Comparison of ENCODE assay signal across 22 cellular contexts in the genomic region with DNA sequence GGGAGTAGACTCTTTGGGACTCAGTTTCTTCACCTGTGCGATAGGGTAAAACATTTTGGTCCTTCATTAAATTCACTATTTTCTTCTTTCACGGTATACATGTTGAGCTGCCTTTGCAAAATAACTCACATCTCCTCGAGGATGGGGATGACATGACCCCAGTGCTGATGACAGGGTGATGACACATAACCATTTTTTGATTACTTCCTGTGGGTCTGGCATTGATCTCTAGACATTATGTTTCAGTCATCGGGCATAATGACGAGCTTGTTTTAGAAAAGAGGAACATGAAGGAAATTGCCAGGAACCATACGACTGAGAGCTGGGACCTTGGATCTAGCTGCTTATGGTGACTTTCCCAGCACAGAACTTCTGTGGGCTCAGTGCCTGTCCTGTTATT. TPM values are rescaled to one million over a fixed set of nuclear protein-coding genes. Genes with fewer than 3 reads are reported as not detected.
A peak's percentile ranks its signal among the peaks of the same experiment; 100 is the strongest.
DNase-seq lines count a peak whose midpoint lies in the region; ATAC-seq and TF ChIP-seq lines count a peak whose summit lies in the region.
"Had no signal": no experiment of that assay in that cellular context is flagged by ENCODE, and none has a peak within 500 bp of the region (broad histone marks: within the 10 kb centered on the region; RNA-seq: fewer than 3 reads in every experiment).

No MANE protein-coding gene starts in this region.

- H3K9me3 ChIP-seq in Peyer's patch, result no peaks in the 10 kb centered on the region
- H3K9me3 ChIP-seq: pancreas had no signal

- H3K36me3 ChIP-seq in Peyer's patch, result no peaks in the 10 kb centered on the region
- H3K36me3 ChIP-seq: pancreas had no signal

- H3K4me3 ChIP-seq in Peyer's patch, result no peak overlapping the region
- H3K4me3 ChIP-seq: GM12878, hepatocyte, pancreas had no signal

- no peak for TF ChIP-seq POLR2A in Peyer's patch (IDR thresholded peaks at IDR 0.05)

- peaks cover 4% of the 10 kb centered on the region for H3K4me1 Mint-ChIP-seq in activated T-helper 17 cell treated with anti-CD3 and anti-CD28 coated beads, Interleukin-2, amount 50 U/mL, for 72 hours
- H3K4me1 Mint-ChIP-seq in osteocyte (ENCODE audit: unreplicated experiment), result peaks cover 91% of the 10 kb centered on the region
- H3K4me1 Mint-ChIP-seq: CD4-positive, CD25-positive, alpha-beta regulatory T cell had no signal

- DNase-seq in Daoy (ENCODE audit: low read depth) (peak; percentile 69), LHCN-M2 (ENCODE audit: low read depth) (peak; percentile 62), osteocyte (ENCODE audit: extremely low spot score, unreplicated experiment) (no peak), Peyer's patch (no peak), iPS-NIHi7 (ENCODE audit: extremely low spot score) (no peak), mucosa of gallbladder (ENCODE audit: low spot score) (no peak)
- no peak for DNase-seq in activated T-cell treated with anti-CD3 and anti-CD28 coated beads, Interleukin-2, amount 50 U/mL, for 1 hour
- DNase-seq: activated CD4-positive, alpha-beta T cell treated with anti-CD3 and anti-CD28 coated beads for 48 hours; activated T-cell treated with anti-CD3 and anti-CD28 coated beads, Interleukin-2, amount 50 U/mL, for 24 hours; CD4-positive, CD25-positive, alpha-beta regulatory T cell; KG1; left colon; NCI-H1694; NCI-H510A treated with DMSO at 0.1 percent for 48 hours; small intestine; stimulated activated naive CD8-positive, alpha-beta T cell treated with anti-CD3 and anti-CD28 coated beads, Interleukin-15, amount 100 ng/mL, for 72 hours; T-helper 2 cell had no signal

- H3K27ac Mint-ChIP-seq in activated T-helper 17 cell treated with anti-CD3 and anti-CD28 coated beads, Interleukin-2, amount 50 U/mL, for 72 hours, result peak overlapping the region; percentile 56
- peak overlapping the region; percentile 83 for H3K27ac Mint-ChIP-seq in osteocyte (ENCODE audit: unreplicated experiment)
- H3K27ac Mint-ChIP-seq: activated T-cell treated with anti-CD3 and anti-CD28 coated beads, Interleukin-2, amount 50 U/mL, for 24 hours; CD4-positive, CD25-positive, alpha-beta regulatory T cell had no signal

- ATAC-seq in activated T-helper 17 cell treated with anti-CD3 and anti-CD28 coated beads, Interleukin-2, amount 50 U/mL, for 72 hours (replicated peaks), result peak; percentile 81
- ATAC-seq: GM12878; left colon; pancreas; stimulated activated naive CD8-positive, alpha-beta T cell treated with anti-CD3 and anti-CD28 coated beads, Interleukin-15, amount 100 ng/mL, for 72 hours had no signal

- H3K36me3 Mint-ChIP-seq in activated T-helper 17 cell treated with anti-CD3 and anti-CD28 coated beads, Interleukin-2, amount 50 U/mL, for 72 hours (ENCODE audit: low read depth), result no peaks in the 10 kb centered on the region
- H3K36me3 Mint-ChIP-seq in osteocyte (ENCODE audit: unreplicated experiment), result peaks cover 31% of the 10 kb centered on the region
- H3K36me3 Mint-ChIP-seq: CD4-positive, CD25-positive, alpha-beta regulatory T cell had no signal

- H3K4me3 Mint-ChIP-seq in activated T-helper 17 cell treated with anti-CD3 and anti-CD28 coated beads, Interleukin-2, amount 50 U/mL, for 72 hours, result no peak overlapping the region
- H3K4me3 Mint-ChIP-seq in osteocyte (ENCODE audit: unreplicated experiment), result peak overlapping the region; percentile 34
- H3K4me3 Mint-ChIP-seq: activated T-cell treated with anti-CD3 and anti-CD28 coated beads, Interleukin-2, amount 50 U/mL, for 24 hours; CD4-positive, CD25-positive, alpha-beta regulatory T cell; stimulated activated naive CD8-positive, alpha-beta T cell treated with anti-CD3 and anti-CD28 coated beads, Interleukin-15, amount 100 ng/mL, for 72 hours had no signal

- no peak overlapping the region for H3K27ac ChIP-seq in Peyer's patch
- H3K27ac ChIP-seq: epithelial cell of prostate, hepatocyte, pancreas had no signal

- peaks cover 3% of the 10 kb centered on the region for H3K9me3 Mint-ChIP-seq in activated T-helper 17 cell treated with anti-CD3 and anti-CD28 coated beads, Interleukin-2, amount 50 U/mL, for 72 hours
- H3K9me3 Mint-ChIP-seq in osteocyte (ENCODE audit: unreplicated experiment), result no peaks in the 10 kb centered on the region
- H3K9me3 Mint-ChIP-seq: activated T-cell treated with anti-CD3 and anti-CD28 coated beads, Interleukin-2, amount 50 U/mL, for 24 hours had no signal

- no peak for TF ChIP-seq CTCF in osteocyte (IDR thresholded peaks at IDR 0.05)
- TF ChIP-seq CTCF in Peyer's patch (IDR thresholded peaks at IDR 0.05), result no peak

- peaks cover 0 to 21% (median 0%) of the 10 kb centered on the region in 4 donors for H3K4me1 ChIP-seq in Peyer's patch
- H3K4me1 ChIP-seq: pancreas had no signal

- peaks cover 13% of the 10 kb centered on the region for H3K27me3 Mint-ChIP-seq in activated T-helper 17 cell treated with anti-CD3 and anti-CD28 coated beads, Interleukin-2, amount 50 U/mL, for 72 hours
- no peaks in the 10 kb centered on the region for H3K27me3 Mint-ChIP-seq in osteocyte (ENCODE audit: unreplicated experiment)
- H3K27me3 Mint-ChIP-seq: stimulated activated naive CD8-positive, alpha-beta T cell treated with anti-CD3 and anti-CD28 coated beads, Interleukin-15, amount 100 ng/mL, for 72 hours had no signal

- no peaks in the 10 kb centered on the region for H3K27me3 ChIP-seq in Peyer's patch
- H3K27me3 ChIP-seq: hepatocyte, pancreas had no signal

RNA-seq across cellular contexts. Expression of gene COL5A1, which starts 25.2 kb away (rescaled TPM):
- total RNA-seq in Daoy (2014; rRNA removed; shearing (Covaris generic)), result 131 and 135 TPM in 2 replicates
- 36.4 and 56.0 TPM in 2 replicates for total RNA-seq in LHCN-M2 (2014; rRNA removed)
- 140 TPM for polyA plus RNA-seq in LHCN-M2 (2012)
- total RNA-seq in activated T-helper 17 cell treated with anti-CD3 and anti-CD28 coated beads, Interleukin-2, amount 50 U/mL, for 72 hours, result 1 to 10 TPM in 1 of 2 donors, under 1 TPM in 1; 0.50 to 1.3 TPM
- total RNA-seq in osteocyte, result 1,552 and 1,672 TPM in 2 replicates
- total RNA-seq in Peyer's patch, result 10 to 100 TPM in 2 of 4 donors, 1 to 10 TPM in 2; 4.9 to 97.4 (median 11.9) TPM
- total RNA-seq in mucosa of gallbladder, result 42.6 TPM

Comparison
In these comparisons a context has a peak if more than half of its experiments do, and no peak if none do; other contexts are left out.
1. DNase-seq: peak in Daoy (single experiment) and LHCN-M2 (single experiment); none in osteocyte (single experiment), Peyer's patch (0 of 3), iPS-NIHi7 (single experiment), activated T-cell treated with anti-CD3 and anti-CD28 coated beads, Interleukin-2, amount 50 U/mL, for 1 hour (single experiment) and mucosa of gallbladder (single experiment).
2. RNA of gene COL5A1, which starts 25.2 kb away (total RNA-seq): 1,552 to 1,672 TPM in osteocyte; 131 to 135 TPM in Daoy, 42.6 TPM in mucosa of gallbladder (single experiment), 36.4 to 56.0 TPM in LHCN-M2, 4.9 to 97.4 TPM in Peyer's patch and 0.50 to 1.3 TPM in activated T-helper 17 cell treated with anti-CD3 and anti-CD28 coated beads, Interleukin-2, amount 50 U/mL, for 72 hours; every median in the first group is over 10 times any median in the second.